ENCODE assay signal across 8 cellular contexts in the genomic region with DNA sequence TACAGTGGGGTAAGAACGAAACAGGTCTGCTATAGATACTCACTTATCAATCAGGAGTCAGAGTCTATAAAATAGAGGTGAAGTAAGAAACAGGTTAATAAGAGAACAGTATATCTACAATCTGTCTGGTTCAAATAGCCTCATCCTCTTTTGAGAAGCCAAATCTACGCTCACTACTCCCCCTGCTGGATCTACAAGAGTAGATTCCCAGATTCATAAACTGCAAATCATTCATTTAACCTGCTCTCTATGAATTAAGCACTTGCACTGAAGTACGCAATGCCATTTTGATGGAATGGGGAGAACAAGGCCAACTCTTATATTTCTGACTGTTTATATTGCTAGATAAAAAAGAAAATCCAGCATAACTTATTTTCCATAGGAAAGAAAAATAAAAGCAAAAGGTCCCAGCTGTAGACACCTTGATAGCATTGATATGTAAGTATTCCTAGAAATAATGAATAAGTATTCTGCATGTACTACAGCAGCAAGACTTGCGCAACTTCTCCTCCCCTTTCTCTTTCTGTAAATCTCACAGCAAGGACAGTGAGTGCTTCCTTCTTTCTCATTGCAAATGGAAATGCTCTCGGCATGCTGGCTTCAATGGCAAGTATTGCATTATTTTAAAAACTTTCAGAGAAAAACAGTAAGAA.
DNase-seq lines count a peak whose midpoint lies in the region; ATAC-seq and TF ChIP-seq lines count a peak whose summit lies in the region.

No MANE protein-coding gene starts in this region.

- H3K4me1 ChIP-seq in foreskin keratinocyte, result no peaks in the 10 kb centered on the region

- ATAC-seq in HG02623 (IDR thresholded peaks at IDR 0.05; ENCODE audit: unreplicated experiment) (peak; percentile 81), foreskin keratinocyte (peak; percentile 82)

- in situ Hi-C loops in GM13976 (cut with MboI; ENCODE audit: low sequenced_read_pairs, unreplicated experiment), result no loop called here

- DNase-seq in AG20443 (ENCODE audit: low spot score) (peak; percentile 62), GM13976 (ENCODE audit: low spot score) (peak; percentile 45), MV-4-11 (lab: John Stamatoyannopoulos, UW) (peak; percentile 54), SKM-1 treated with dmso at 0.1 percent for 144 hours (lab: John Stamatoyannopoulos, UW; ENCODE audit: unreplicated experiment) (peak; percentile 36), foreskin keratinocyte (peak in 1 of 2 donors; percentile 40), renal cortical epithelial cell (ENCODE audit: low read depth) (peak; percentile 52), T-helper 9 cell (no peak)

- no peak overlapping the region for H3K27ac ChIP-seq in foreskin keratinocyte

- TF ChIP-seq CTCF in GM13976 (IDR thresholded peaks at IDR 0.05; ENCODE audit: borderline replicate concordance, control extremely low read depth, extremely low read depth, insufficient read depth, missing control alignments), result peak; percentile 72
- TF ChIP-seq CTCF in foreskin keratinocyte (conservative IDR thresholded peaks at IDR 0.05), result peak; percentile 76

- no peaks in the 10 kb centered on the region for H3K27me3 ChIP-seq in foreskin keratinocyte
